ENCODE assay signal across 29 cellular contexts in genomic region chr5:52894451-52894850, GRCh38.
DNase-seq lines count a peak whose midpoint lies in the region; ATAC-seq and TF ChIP-seq lines count a peak whose summit lies in the region.
"Had no signal": no experiment of that assay in that cellular context is flagged by ENCODE, and none has a peak within 500 bp of the region (broad histone marks: within the 10 kb centered on the region; RNA-seq: fewer than 3 reads in every experiment).

No MANE protein-coding gene starts in this region.

- no peak overlapping the region for H3K4me3 Mint-ChIP-seq in activated CD4-positive, alpha-beta T cell treated with anti-CD3 and anti-CD28 coated beads, Interleukin-2, amount 10 ng/mL, durations not matched to agents 7 days and 5 days
- H3K4me3 Mint-ChIP-seq: activated CD4-positive, alpha-beta T cell treated with anti-CD3 and anti-CD28 coated beads, Interleukin-2, amount 10 ng/mL, durations not matched to agents 24 days and 14 days; B cell; CD8-positive, alpha-beta T cell; memory B cell; naive thymus-derived CD4-positive, alpha-beta T cell had no signal

- no peaks in the 10 kb centered on the region for H3K27me3 ChIP-seq in left ventricle myocardium inferior (ENCODE audit: low read depth)
- H3K27me3 ChIP-seq in muscle layer of colon (ENCODE audit: control insufficient read depth in 1 of 2, insufficient read depth in 2 of 2, low read length in 2 of 2), result no peaks in the 10 kb centered on the region
- no peaks in the 10 kb centered on the region for H3K27me3 ChIP-seq in spleen (replicated peaks in 1 of 7)
- H3K27me3 ChIP-seq: brain microvascular endothelial cell, stomach had no signal

- H3K9me3 Mint-ChIP-seq in activated CD4-positive, alpha-beta T cell treated with anti-CD3 and anti-CD28 coated beads, Interleukin-2, amount 10 ng/mL, durations not matched to agents 7 days and 5 days, result no peaks in the 10 kb centered on the region
- H3K9me3 Mint-ChIP-seq: activated CD4-positive, alpha-beta T cell treated with anti-CD3 and anti-CD28 coated beads, Interleukin-2, amount 10 ng/mL, durations not matched to agents 24 days and 14 days; CD8-positive, alpha-beta T cell; memory B cell; naive thymus-derived CD4-positive, alpha-beta T cell had no signal

- no peak for TF ChIP-seq CTCF in left ventricle myocardium inferior (IDR thresholded peaks at IDR 0.05; ENCODE audit: borderline replicate concordance)
- TF ChIP-seq CTCF in spleen (IDR thresholded peaks at IDR 0.05 in 8 of 11, conservative IDR thresholded peaks at IDR 0.05 in 3 of 11), result no peak

- WGBS in spleen, 5 donors, result 80 to 91% (median 89%) methylated on average over 2 of the region's 2 CpGs

- no peaks in the 10 kb centered on the region for H3K36me3 Mint-ChIP-seq in activated CD4-positive, alpha-beta T cell treated with anti-CD3 and anti-CD28 coated beads, Interleukin-2, amount 10 ng/mL, durations not matched to agents 7 days and 5 days (ENCODE audit: low read depth)
- H3K36me3 Mint-ChIP-seq: memory B cell had no signal

- no peak for ATAC-seq in left cardiac atrium
- ATAC-seq: A549; CD8-positive, alpha-beta T cell; naive thymus-derived CD4-positive, alpha-beta T cell had no signal

- peaks cover 28% of the 10 kb centered on the region for H3K36me3 ChIP-seq in left ventricle myocardium inferior
- H3K36me3 ChIP-seq in muscle layer of colon (ENCODE audit: insufficient read depth, low read length), result peaks cover 28% of the 10 kb centered on the region
- H3K36me3 ChIP-seq in spleen, result peaks cover 0 to 47% (median 4%) of the 10 kb centered on the region in 6 donors
- H3K36me3 ChIP-seq: brain microvascular endothelial cell had no signal

- POLR2A ChIA-PET in activated CD4-positive, alpha-beta T cell treated with anti-CD3 and anti-CD28 coated beads, Interleukin-2, amount 10 ng/mL, durations not matched to agents 7 days and 5 days (lab: Charles Lee), result no interaction called here

- no peak for TF ChIP-seq POLR2A in spleen (IDR thresholded peaks at IDR 0.05)

- no peak overlapping the region for H3K27ac Mint-ChIP-seq in activated CD4-positive, alpha-beta T cell treated with anti-CD3 and anti-CD28 coated beads, Interleukin-2, amount 10 ng/mL, durations not matched to agents 7 days and 5 days
- H3K27ac Mint-ChIP-seq: activated CD4-positive, alpha-beta T cell treated with anti-CD3 and anti-CD28 coated beads, Interleukin-2, amount 10 ng/mL, durations not matched to agents 24 days and 14 days; B cell; CD8-positive, alpha-beta T cell; memory B cell had no signal

- H3K9ac ChIP-seq in muscle layer of colon (ENCODE audit: low read length), result no peak overlapping the region

- no peak overlapping the region for H3K4me3 ChIP-seq in left ventricle myocardium inferior
- no peak overlapping the region for H3K4me3 ChIP-seq in muscle layer of colon (ENCODE audit: low read depth in 1 of 2, low read length in 2 of 2)
- H3K4me3 ChIP-seq in spleen, result no peak overlapping the region
- H3K4me3 ChIP-seq: A549, PC-9, stomach had no signal

- DNase-seq in left ventricle myocardium inferior, result no peak
- DNase-seq in left cardiac atrium, result no peak
- DNase-seq in spleen, result no peak
- DNase-seq in COLO668 (lab: John Stamatoyannopoulos, UW; ENCODE audit: unreplicated experiment), result no peak
- no peak for DNase-seq in NCI-H1417 treated with DMSO at 0.1 percent for 48 hours (lab: John Stamatoyannopoulos, UW)
- no peak for DNase-seq in NCI-H82 treated with DMSO at 0.1 percent for 48 hours (lab: John Stamatoyannopoulos, UW; ENCODE audit: unreplicated experiment)
- no peak for DNase-seq in activated CD4-positive, alpha-beta T cell treated with anti-CD3 and anti-CD28 coated beads, Interleukin-2, amount 10 ng/mL, durations not matched to agents 7 days and 5 days
- DNase-seq: activated CD4-positive, alpha-beta T cell treated with anti-CD3 and anti-CD28 coated beads, Interleukin-2, amount 10 ng/mL, durations not matched to agents 24 days and 14 days; activated T-cell treated with anti-CD3 and anti-CD28 coated beads, Interleukin-2, amount 50 U/mL, for 48 hours; brain microvascular endothelial cell; CD8-positive, alpha-beta T cell; effector CD8-positive, alpha-beta T cell; GDM1; IMR-90; naive thymus-derived CD4-positive, alpha-beta T cell; NCI-H1092; NK-92 treated with Interleukin-12 subunit alpha and Interleukin-12 subunit beta, amount 100 ng/mL, for 24 hours; occipital lobe; PC-9; Right ventricle myocardium superior; small intestine; stimulated activated CD4-positive, alpha-beta T cell treated with anti-CD3 and anti-CD28 coated beads, Interleukin-2, amount 100 ng/mL, for 24 hours; stomach; T-helper 2 cell had no signal

- CTCF ChIA-PET in activated CD4-positive, alpha-beta T cell treated with anti-CD3 and anti-CD28 coated beads, Interleukin-2, amount 10 ng/mL, durations not matched to agents 7 days and 5 days (lab: Charles Lee), result no interaction called here

- peaks cover 7% of the 10 kb centered on the region for H3K27me3 Mint-ChIP-seq in activated CD4-positive, alpha-beta T cell treated with anti-CD3 and anti-CD28 coated beads, Interleukin-2, amount 10 ng/mL, durations not matched to agents 7 days and 5 days

- peak overlapping the region; percentile 57 for H3K27ac ChIP-seq in left ventricle myocardium inferior (replicated peaks)
- peak overlapping the region; percentile 56 for H3K27ac ChIP-seq in muscle layer of colon (ENCODE audit: low read depth, low read length)
- peak overlapping the region in 6 of 8 donors; percentile 4 to 79 (median 46) for H3K27ac ChIP-seq in spleen
- H3K27ac ChIP-seq: A549, brain microvascular endothelial cell, epithelial cell of prostate, PC-9 had no signal

- H3K9me3 ChIP-seq in left ventricle myocardium inferior (replicated peaks), result no peaks in the 10 kb centered on the region
- H3K9me3 ChIP-seq in muscle layer of colon (ENCODE audit: low read length), result no peaks in the 10 kb centered on the region
- no peaks in the 10 kb centered on the region for H3K9me3 ChIP-seq in spleen
- H3K9me3 ChIP-seq: A549, stomach had no signal

- no peaks in the 10 kb centered on the region for H3K4me1 Mint-ChIP-seq in activated CD4-positive, alpha-beta T cell treated with anti-CD3 and anti-CD28 coated beads, Interleukin-2, amount 10 ng/mL, durations not matched to agents 7 days and 5 days
- H3K4me1 Mint-ChIP-seq: activated CD4-positive, alpha-beta T cell treated with anti-CD3 and anti-CD28 coated beads, Interleukin-2, amount 10 ng/mL, durations not matched to agents 24 days and 14 days; B cell; memory B cell had no signal

- peaks cover 53% of the 10 kb centered on the region for H3K4me1 ChIP-seq in left ventricle myocardium inferior
- H3K4me1 ChIP-seq in muscle layer of colon (ENCODE audit: insufficient read depth, low read length), result peaks cover 38% of the 10 kb centered on the region
- peaks cover 0 to 36% (median 15%) of the 10 kb centered on the region in 6 donors for H3K4me1 ChIP-seq in spleen

- intact Hi-C loops in left ventricle myocardium inferior (cut with micrococcal nuclease), result no loop called here
- intact Hi-C loops in left cardiac atrium (cut with DNase I), result no loop called here
- intact Hi-C loops in spleen (cut with DNase I; ENCODE audit: low total_unique reads), result no loop called here
